Comparison of ENCODE assay signal across 11 cellular contexts in the genomic region with DNA sequence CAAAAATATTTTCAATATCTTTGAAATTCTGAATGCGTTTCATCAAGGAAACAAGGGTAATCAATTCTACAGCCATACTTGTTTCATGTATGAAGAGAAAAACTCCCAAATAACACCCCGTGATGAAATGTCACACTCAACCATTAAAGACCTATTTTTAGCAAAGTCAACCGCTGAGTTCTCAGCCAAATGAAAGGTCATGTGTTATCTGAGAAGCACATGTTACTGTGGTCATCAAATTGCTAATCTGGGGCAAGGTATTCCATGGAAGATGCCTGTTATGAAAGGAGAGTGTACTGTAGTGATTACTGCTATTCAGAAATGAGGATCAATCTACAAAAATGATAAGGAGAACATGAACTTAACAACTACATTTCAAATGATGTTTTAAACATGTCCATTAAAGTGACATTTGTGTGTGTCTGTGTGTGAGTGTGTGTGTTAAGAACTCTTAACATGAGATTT.
DNase-seq lines count a peak whose midpoint lies in the region; ATAC-seq, FAIRE-seq and TF ChIP-seq lines count a peak whose summit lies in the region.
"Had no signal": no experiment of that assay in that cellular context is flagged by ENCODE, and none has a peak within 500 bp of the region (broad histone marks: within the 10 kb centered on the region; RNA-seq: fewer than 3 reads in every experiment).

No MANE protein-coding gene starts in this region.

- DNase-seq in SIG-M5 treated with dmso at 0.1 percent for 504 hours (lab: John Stamatoyannopoulos, UW; ENCODE audit: unreplicated experiment) (peak; percentile 24), SIG-M5 (lab: John Stamatoyannopoulos, UW) (no peak), NOMO-1 treated with dmso at 0.1 percent for 144 hours (lab: John Stamatoyannopoulos, UW; ENCODE audit: unreplicated experiment) (peak; percentile 44), DMS79 (lab: John Stamatoyannopoulos, UW) (no peak), urothelium cell line (ENCODE audit: low spot score) (no peak), chondrocyte (ENCODE audit: low spot score) (no peak)
- no peak for DNase-seq in natural killer cell treated with Interleukin-12 subunit alpha and Interleukin-12 subunit beta and Interleukin-15 and Interleukin-18, amount 100 ng/mL, for 72 hours (ENCODE audit: low spot score)
- DNase-seq: activated effector memory CD4-positive, alpha-beta T cell treated with anti-CD3 and anti-CD28 coated beads, Interleukin-2, amount 50 U/mL, for 16 hours; NCI-H524; pancreas had no signal

- peaks cover 28 to 37% of the 10 kb centered on the region in 2 donors for H3K4me1 Mint-ChIP-seq in natural killer cell treated with Interleukin-12 subunit alpha and Interleukin-12 subunit beta and Interleukin-15 and Interleukin-18, amount 100 ng/mL, for 72 hours (ENCODE audit: low read depth in 2 of 2)
- H3K4me1 Mint-ChIP-seq in chondrocyte (ENCODE audit: low read depth): no peaks in the 10 kb centered on the region

- H3K9me3 Mint-ChIP-seq in natural killer cell treated with Interleukin-12 subunit alpha and Interleukin-12 subunit beta and Interleukin-15 and Interleukin-18, amount 100 ng/mL, for 72 hours: peaks cover 6% of the 10 kb centered on the region
- no peaks in the 10 kb centered on the region for H3K9me3 Mint-ChIP-seq in chondrocyte (ENCODE audit: low read depth)

- H3K27ac Mint-ChIP-seq in natural killer cell treated with Interleukin-12 subunit alpha and Interleukin-12 subunit beta and Interleukin-15 and Interleukin-18, amount 100 ng/mL, for 72 hours: peak overlapping the region; percentile 70 to 98
- H3K27ac Mint-ChIP-seq in chondrocyte (ENCODE audit: unreplicated experiment): no peak overlapping the region

- no peaks in the 10 kb centered on the region for H3K27me3 Mint-ChIP-seq in natural killer cell treated with Interleukin-12 subunit alpha and Interleukin-12 subunit beta and Interleukin-15 and Interleukin-18, amount 100 ng/mL, for 72 hours
- H3K27me3 Mint-ChIP-seq in chondrocyte (ENCODE audit: low read depth): no peaks in the 10 kb centered on the region

- peak overlapping the region; percentile 68 for H3K4me3 Mint-ChIP-seq in natural killer cell treated with Interleukin-12 subunit alpha and Interleukin-12 subunit beta and Interleukin-15 and Interleukin-18, amount 100 ng/mL, for 72 hours
- H3K4me3 Mint-ChIP-seq in chondrocyte (ENCODE audit: unreplicated experiment): no peak overlapping the region

- ATAC-seq in HG02840 (IDR thresholded peaks at IDR 0.05; ENCODE audit: low FRiP score, unreplicated experiment): peak; percentile 49
- ATAC-seq in natural killer cell treated with Interleukin-12 subunit alpha and Interleukin-12 subunit beta and Interleukin-15 and Interleukin-18, amount 100 ng/mL, for 72 hours: peak; percentile 59 to 83

- TF ChIP-seq CTCF in chondrocyte (IDR thresholded peaks at IDR 0.05): no peak

- FAIRE-seq in urothelium cell line (lab: Jason Lieb, UNC): no peak
- FAIRE-seq: pancreas had no signal

- no peaks in the 10 kb centered on the region for H3K36me3 Mint-ChIP-seq in natural killer cell treated with Interleukin-12 subunit alpha and Interleukin-12 subunit beta and Interleukin-15 and Interleukin-18, amount 100 ng/mL, for 72 hours
- no peaks in the 10 kb centered on the region for H3K36me3 Mint-ChIP-seq in chondrocyte (ENCODE audit: low read depth)

Comparison
In these comparisons a context has a peak if more than half of its experiments do, and no peak if none do; other contexts are left out.
1. DNase-seq: peak in SIG-M5 treated with dmso at 0.1 percent for 504 hours (single experiment) and NOMO-1 treated with dmso at 0.1 percent for 144 hours (single experiment); none in SIG-M5 (single experiment), natural killer cell treated with Interleukin-12 subunit alpha and Interleukin-12 subunit beta and Interleukin-15 and Interleukin-18, amount 100 ng/mL, for 72 hours (single experiment), DMS79 (single experiment), urothelium cell line (single experiment) and chondrocyte (single experiment).